Comparison of ENCODE assay signal across 8 cellular contexts in the genomic region with DNA sequence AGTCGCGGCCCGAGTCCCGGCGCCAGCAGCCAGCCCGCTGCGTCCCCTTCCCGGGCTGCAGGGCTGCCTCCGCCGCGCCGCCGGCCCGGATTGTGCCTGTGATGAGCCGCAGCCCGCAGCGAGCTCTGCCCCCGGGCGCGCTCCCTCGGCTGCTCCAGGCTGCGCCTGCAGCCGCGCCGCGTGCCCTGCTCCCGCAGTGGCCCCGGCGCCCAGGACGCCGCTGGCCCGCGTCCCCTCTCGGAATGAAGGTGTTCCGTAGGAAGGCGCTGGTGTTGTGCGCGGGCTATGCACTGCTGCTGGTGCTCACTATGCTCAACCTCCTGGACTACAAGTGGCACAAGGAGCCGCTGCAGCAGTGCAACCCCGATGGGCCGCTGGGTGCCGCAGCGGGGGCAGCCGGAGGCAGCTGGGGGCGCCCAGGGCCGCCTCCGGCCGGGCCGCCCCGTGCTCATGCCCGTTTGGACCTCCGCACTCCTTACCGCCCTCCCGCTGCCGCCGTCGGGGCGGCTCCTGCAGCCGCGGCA. TPM values are rescaled to one million over a fixed set of nuclear protein-coding genes. Genes with fewer than 3 reads are reported as not detected.
A peak's percentile ranks its signal among the peaks of the same experiment; 100 is the strongest.
DNase-seq lines count a peak whose midpoint lies in the region; ATAC-seq and TF ChIP-seq lines count a peak whose summit lies in the region.

No MANE protein-coding gene starts in this region.

- peak overlapping the region; percentile 77 for H2BK120ac ChIP-seq in mesenchymal stem cell (ENCODE audit: low read depth, low read length)

- peak overlapping the region; percentile 97 for H3K4me2 ChIP-seq in mesenchymal stem cell (ENCODE audit: low read length, poor library complexity, severe bottlenecking)

- H3K79me1 ChIP-seq in mesenchymal stem cell (replicated peaks; ENCODE audit: low read length, poor library complexity, severe bottlenecking): peaks cover 24% of the 10 kb centered on the region

- TF ChIP-seq CTCF in cardiac muscle cell (IDR thresholded peaks at IDR 0.05; ENCODE audit: low read depth, low read length): no peak
- no peak for TF ChIP-seq CTCF in colonic mucosa (IDR thresholded peaks at IDR 0.05)

- H3K9me3 ChIP-seq in cardiac muscle cell (ENCODE audit: low read depth) (no peaks in the 10 kb centered on the region), colonic mucosa (no peaks in the 10 kb centered on the region), mesenchymal stem cell (ENCODE audit: control insufficient read depth, low read length) (no peaks in the 10 kb centered on the region)

- H3K4me3 ChIP-seq in cardiac muscle cell (peak overlapping the region; percentile 66), colonic mucosa (peak overlapping the region; percentile 81), mesenchymal stem cell (ENCODE audit: insufficient read depth in 1 of 2, low read depth in 1 of 2, low read length in 2 of 2) (peak overlapping the region; percentile 96 to 98)

- H3K27ac ChIP-seq in cardiac muscle cell (no peak overlapping the region), colonic mucosa (no peak overlapping the region), mesenchymal stem cell (ENCODE audit: low read length, poor library complexity, severe bottlenecking) (no peak overlapping the region)

- peak overlapping the region; percentile 92 to 98 for H3K18ac ChIP-seq in mesenchymal stem cell (ENCODE audit: low read depth in 1 of 2, low read length in 2 of 2)

- peak overlapping the region; percentile 61 for H4K8ac ChIP-seq in mesenchymal stem cell (ENCODE audit: low read length)

- H3K9ac ChIP-seq in colonic mucosa (ENCODE audit: low read depth in 2 of 2, low read length in 2 of 2): peak overlapping the region in 1 of 2 donors; percentile 74
- H3K9ac ChIP-seq in mesenchymal stem cell (ENCODE audit: low read length): peak overlapping the region; percentile 81

- H3K36me3 ChIP-seq in cardiac muscle cell (no peaks in the 10 kb centered on the region), colonic mucosa (no peaks in the 10 kb centered on the region), mesenchymal stem cell (ENCODE audit: control insufficient read depth in 1 of 2, insufficient read depth in 2 of 2, low read depth in 1 of 2, low read length in 2 of 2) (peaks cover 13 to 18% of the 10 kb centered on the region in 2 experiments)

- H2AFZ ChIP-seq in mesenchymal stem cell (ENCODE audit: low read depth, low read length): peak overlapping the region; percentile 29

- H3K27me3 ChIP-seq in cardiac muscle cell: peaks cover 21% of the 10 kb centered on the region
- peaks cover 20% of the 10 kb centered on the region for H3K27me3 ChIP-seq in colonic mucosa
- no peaks in the 10 kb centered on the region for H3K27me3 ChIP-seq in mesenchymal stem cell (ENCODE audit: control insufficient read depth in 1 of 2, insufficient read depth in 1 of 2, low read length in 2 of 2)

- H3K4me1 ChIP-seq in cardiac muscle cell (ENCODE audit: low read depth) (peaks cover 16% of the 10 kb centered on the region), colonic mucosa (no peaks in the 10 kb centered on the region), mesenchymal stem cell (ENCODE audit: control insufficient read depth, insufficient read depth, low read depth, low read length) (peaks cover 21% of the 10 kb centered on the region)

- H2BK5ac ChIP-seq in mesenchymal stem cell (ENCODE audit: low read depth, low read length, poor library complexity, severe bottlenecking): no peak overlapping the region

- intact Hi-C loops in Right ventricle myocardium inferior (cut with DNase I) (loop anchor here (10.0 kb wide), 3 partner anchors 54 to 524 kb away; no protein-coding TSS in a partner anchor), colonic mucosa (cut with DNase I) (no loop called here)

- H3K4ac ChIP-seq in mesenchymal stem cell (ENCODE audit: low read depth in 1 of 2, low read length in 2 of 2): peak overlapping the region; percentile 47 to 93

- ATAC-seq in Right ventricle myocardium inferior (no peak), HG03066 (IDR thresholded peaks at IDR 0.05; ENCODE audit: low read depth, unreplicated experiment) (peak; percentile 35)
- ATAC-seq in stimulated activated naive CD8-positive, alpha-beta T cell treated with anti-CD3 and anti-CD28 coated beads, Interleukin-15, Interleukin-2, amounts not matched to agents 100 U/mL and 50 U/mL, for 24 hours: peak; percentile 39

- H2BK15ac ChIP-seq in mesenchymal stem cell (ENCODE audit: low read depth, poor library complexity, severe bottlenecking): peak overlapping the region; percentile 93

- no peak overlapping the region for H2AK5ac ChIP-seq in mesenchymal stem cell (ENCODE audit: low read length, severe bottlenecking)

- H3K23ac ChIP-seq in mesenchymal stem cell (ENCODE audit: low read length in 2 of 2): peak overlapping the region; percentile 75 to 85

- H2BK12ac ChIP-seq in mesenchymal stem cell (ENCODE audit: low read length in 2 of 2): peak overlapping the region; percentile 50 to 65

- H3K14ac ChIP-seq in mesenchymal stem cell (ENCODE audit: low read length in 2 of 2): peak overlapping the region; percentile 50 to 96

- H4K91ac ChIP-seq in mesenchymal stem cell (ENCODE audit: low read length): peak overlapping the region; percentile 82

- under 1% methylated on average over 57 of the region's 60 CpGs for WGBS in mesenchymal stem cell

- DNase-seq in cardiac muscle cell (ENCODE audit: low read depth in 1 of 2, low spot score in 1 of 2) (peak; percentile 47 to 55), Right ventricle myocardium inferior (ENCODE audit: missing footprints) (no peak), T-helper 9 cell (peak; percentile 1), colonic mucosa (peak; percentile 22), mesenchymal stem cell (peak; percentile 61), RPMI8226 (no peak)
- DNase-seq in stimulated activated naive CD8-positive, alpha-beta T cell treated with anti-CD3 and anti-CD28 coated beads, Interleukin-15, Interleukin-2, amounts not matched to agents 100 U/mL and 50 U/mL, for 24 hours: peak; percentile 49

RNA-seq across cellular contexts. Expression of gene CHST2, which starts 1.2 kb away (rescaled TPM):
- total RNA-seq in cardiac muscle cell (12.0 and 23.2 TPM in 2 replicates), Right ventricle myocardium inferior (1.9 TPM), colonic mucosa (1 to 10 TPM; 1.8 to 2.5 TPM)
- 8.4 and 12.9 TPM in 2 replicates for polyA plus RNA-seq in cardiac muscle cell
- polyA plus RNA-seq in mesenchymal stem cell (2013, experiment 1 of 2): 42.8 TPM
- polyA plus RNA-seq in mesenchymal stem cell (2013, experiment 2 of 2): 43.5 TPM

Comparison
In these comparisons a context has a peak if more than half of its experiments do, and no peak if none do; other contexts are left out.
1. DNase-seq: peak in cardiac muscle cell (2 of 2), T-helper 9 cell (single experiment), colonic mucosa (single experiment), mesenchymal stem cell (single experiment) and stimulated activated naive CD8-positive, alpha-beta T cell treated with anti-CD3 and anti-CD28 coated beads, Interleukin-15, Interleukin-2, amounts not matched to agents 100 U/mL and 50 U/mL, for 24 hours (single experiment); none in Right ventricle myocardium inferior (single experiment) and RPMI8226 (single experiment).
2. Peak in every context shown above with its lines, with median percentiles within 50 percentile points of each other: H3K4me3 ChIP-seq.